Comparison of ENCODE assay signal across 1 cellular context in the genomic region with DNA sequence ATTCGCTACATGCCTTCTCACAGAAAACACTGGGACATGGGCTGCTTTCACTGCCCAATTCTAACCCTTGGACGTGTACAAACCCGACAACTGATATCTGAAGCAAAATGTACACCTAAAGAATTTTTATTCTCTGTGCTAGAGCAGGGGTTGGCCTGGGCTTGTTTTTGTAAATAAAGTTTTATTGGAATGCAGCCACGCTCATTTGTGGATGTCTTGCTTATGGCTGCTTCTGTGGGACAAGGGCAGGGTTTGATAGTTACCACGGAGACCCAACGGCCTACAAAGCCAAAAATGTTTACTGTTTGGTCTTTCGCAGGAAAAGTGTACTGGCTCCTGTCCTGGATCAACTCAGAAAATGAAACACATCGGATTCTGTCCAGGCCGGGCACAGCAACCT.
TF ChIP-seq lines count a peak whose summit lies in the region.

No MANE protein-coding gene starts in this region.

TF ChIP-seq in GM12878, 131 proteins besides CTCF, POLR2A, EP300 and RAD21 (continued from another document):
- TF ChIP-seq, protein P1, sequence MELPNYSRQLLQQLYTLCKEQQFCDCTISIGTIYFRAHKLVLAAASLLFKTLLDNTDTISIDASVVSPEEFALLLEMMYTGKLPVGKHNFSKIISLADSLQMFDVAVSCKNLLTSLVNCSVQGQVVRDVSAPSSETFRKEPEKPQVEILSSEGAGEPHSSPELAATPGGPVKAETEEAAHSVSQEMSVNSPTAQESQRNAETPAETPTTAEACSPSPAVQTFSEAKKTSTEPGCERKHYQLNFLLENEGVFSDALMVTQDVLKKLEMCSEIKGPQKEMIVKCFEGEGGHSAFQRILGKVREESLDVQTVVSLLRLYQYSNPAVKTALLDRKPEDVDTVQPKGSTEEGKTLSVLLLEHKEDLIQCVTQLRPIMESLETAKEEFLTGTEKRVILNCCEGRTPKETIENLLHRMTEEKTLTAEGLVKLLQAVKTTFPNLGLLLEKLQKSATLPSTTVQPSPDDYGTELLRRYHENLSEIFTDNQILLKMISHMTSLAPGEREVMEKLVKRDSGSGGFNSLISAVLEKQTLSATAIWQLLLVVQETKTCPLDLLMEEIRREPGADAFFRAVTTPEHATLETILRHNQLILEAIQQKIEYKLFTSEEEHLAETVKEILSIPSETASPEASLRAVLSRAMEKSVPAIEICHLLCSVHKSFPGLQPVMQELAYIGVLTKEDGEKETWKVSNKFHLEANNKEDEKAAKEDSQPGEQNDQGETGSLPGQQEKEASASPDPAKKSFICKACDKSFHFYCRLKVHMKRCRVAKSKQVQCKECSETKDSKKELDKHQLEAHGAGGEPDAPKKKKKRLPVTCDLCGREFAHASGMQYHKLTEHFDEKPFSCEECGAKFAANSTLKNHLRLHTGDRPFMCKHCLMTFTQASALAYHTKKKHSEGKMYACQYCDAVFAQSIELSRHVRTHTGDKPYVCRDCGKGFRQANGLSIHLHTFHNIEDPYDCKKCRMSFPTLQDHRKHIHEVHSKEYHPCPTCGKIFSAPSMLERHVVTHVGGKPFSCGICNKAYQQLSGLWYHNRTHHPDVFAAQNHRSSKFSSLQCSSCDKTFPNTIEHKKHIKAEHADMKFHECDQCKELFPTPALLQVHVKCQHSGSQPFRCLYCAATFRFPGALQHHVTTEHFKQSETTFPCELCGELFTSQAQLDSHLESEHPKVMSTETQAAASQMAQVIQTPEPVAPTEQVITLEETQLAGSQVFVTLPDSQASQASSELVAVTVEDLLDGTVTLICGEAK (IDR thresholded peaks at IDR 0.05; ENCODE audit: borderline replicate concordance): peak; percentile 22; the same call in 1 of the 2 replicates
